ENCODE assay signal across 14 cellular contexts in the genomic region with DNA sequence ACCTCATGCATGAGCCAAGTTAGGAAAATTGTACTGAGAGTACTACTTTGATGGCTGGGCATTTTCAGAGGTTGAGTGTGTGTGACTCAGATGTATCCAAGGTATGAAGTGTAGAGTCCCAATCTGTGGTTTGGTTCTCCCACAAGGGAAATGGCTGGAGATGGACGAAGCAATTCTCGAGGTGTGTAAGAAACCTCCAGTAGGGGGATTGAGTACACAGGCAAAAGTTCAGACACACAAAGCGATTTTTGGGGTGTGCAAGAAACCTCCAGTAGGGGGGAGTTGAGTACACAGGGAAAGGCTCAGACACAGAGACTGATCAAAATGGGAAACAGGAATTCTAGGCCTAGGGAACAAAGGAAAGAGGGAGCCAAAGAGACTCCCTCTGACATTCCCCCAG.
A peak's percentile ranks its signal among the peaks of the same experiment; 100 is the strongest.
DNase-seq lines count a peak whose midpoint lies in the region; ATAC-seq and TF ChIP-seq lines count a peak whose summit lies in the region.
"Had no signal": no experiment of that assay in that cellular context is flagged by ENCODE, and none has a peak within 500 bp of the region (broad histone marks: within the 10 kb centered on the region; RNA-seq: fewer than 3 reads in every experiment).

No MANE protein-coding gene starts in this region.

- H3K9me3 ChIP-seq in H9 (ENCODE audit: control insufficient read depth, low read depth, low read length) = no peaks in the 10 kb centered on the region
- peaks cover 36% of the 10 kb centered on the region for H3K9me3 ChIP-seq in endodermal cell (ENCODE audit: control insufficient read depth, low read length)
- H3K9me3 ChIP-seq: BE2C had no signal

- ATAC-seq in HG02642 (IDR thresholded peaks at IDR 0.05; ENCODE audit: poor library complexity, unreplicated experiment) = no peak

- H3K27ac ChIP-seq in H9 (ENCODE audit: insufficient read length, low read depth, low read length) (no peak overlapping the region), endodermal cell (ENCODE audit: low read depth, low read length) (no peak overlapping the region)
- H3K27ac ChIP-seq: C4-2B had no signal

- H2BK15ac ChIP-seq in H9 (ENCODE audit: low read depth, low read length) = no peak overlapping the region

- no peak overlapping the region for H3K4me3 ChIP-seq in endodermal cell (ENCODE audit: low read length)

- no peak overlapping the region for H3K14ac ChIP-seq in H9 (ENCODE audit: insufficient read depth, low read length)

- peaks cover 16 to 17% of the 10 kb centered on the region in 2 experiments for H3K9me3 Mint-ChIP-seq in H9
- H3K9me3 Mint-ChIP-seq in endodermal cell = peaks cover 42% of the 10 kb centered on the region
- peaks cover 8% of the 10 kb centered on the region for H3K9me3 Mint-ChIP-seq in activated naive CD8-positive, alpha-beta T cell treated with anti-CD3 and anti-CD28 coated beads for 36 hours

- H3K4ac ChIP-seq in H9 (ENCODE audit: low read depth, low read length) = no peak overlapping the region

- H4K91ac ChIP-seq in H9 (ENCODE audit: insufficient read length, low read depth, low read length) = no peak overlapping the region

- H3T11ph ChIP-seq in H9 (ENCODE audit: low read length) = no peak overlapping the region

- no peaks in the 10 kb centered on the region for H3K27me3 ChIP-seq in H9 (ENCODE audit: insufficient read depth, low read length)
- H3K27me3 ChIP-seq in endodermal cell (ENCODE audit: control insufficient read depth, insufficient read depth, low read length, poor library complexity, severe bottlenecking) = peaks cover 11% of the 10 kb centered on the region
- H3K27me3 ChIP-seq: BE2C had no signal

- H2BK120ac ChIP-seq in H9 (ENCODE audit: low read depth, low read length, poor library complexity, severe bottlenecking) = no peak overlapping the region

- no peaks in the 10 kb centered on the region for H3K36me3 ChIP-seq in endodermal cell (ENCODE audit: control insufficient read depth, insufficient read depth, low read length)
- H3K36me3 ChIP-seq: BE2C had no signal

- no peaks in the 10 kb centered on the region for H4K20me1 ChIP-seq in H9 (ENCODE audit: control insufficient read depth, insufficient read depth, insufficient read length)

- H3K9ac ChIP-seq in H9 (ENCODE audit: extremely low read depth, insufficient read length, low read length) (no peak overlapping the region), endodermal cell (ENCODE audit: extremely low read depth, low read length, poor library complexity, severe bottlenecking) (no peak overlapping the region)

- H3K56ac ChIP-seq in H9 (ENCODE audit: insufficient read length, low read depth, low read length) = no peak overlapping the region

- no peak overlapping the region for H2AK5ac ChIP-seq in H9 (ENCODE audit: insufficient read length, low read length)

- no peak overlapping the region for H3K4me2 ChIP-seq in H9 (ENCODE audit: insufficient read depth, insufficient read length, low read length)

- H2AFZ ChIP-seq in H9 (ENCODE audit: low read length) = no peak overlapping the region

- H3K18ac ChIP-seq in H9 (ENCODE audit: insufficient read length, low read depth, low read length) = no peak overlapping the region

- H3K23ac ChIP-seq in H9 (ENCODE audit: insufficient read length, low read depth, low read length) = no peak overlapping the region

- H3K79me1 ChIP-seq in H9 (ENCODE audit: insufficient read depth, low read depth, low read length, poor library complexity, severe bottlenecking) = no peaks in the 10 kb centered on the region

- no peak overlapping the region for H2BK20ac ChIP-seq in H9 (ENCODE audit: low read depth, low read length, poor library complexity, severe bottlenecking)

- H3K36me3 Mint-ChIP-seq in H9 (ENCODE audit: insufficient read depth in 1 of 3, low read depth in 3 of 3) (peaks cover 0 to 15% (median 10%) of the 10 kb centered on the region in 3 experiments; a peak in 5 of 7 replicates), endodermal cell (ENCODE audit: low read depth) (no peaks in the 10 kb centered on the region)
- no peaks in the 10 kb centered on the region for H3K36me3 Mint-ChIP-seq in activated naive CD8-positive, alpha-beta T cell treated with anti-CD3 and anti-CD28 coated beads for 36 hours
- H3K36me3 Mint-ChIP-seq: CD4-positive, alpha-beta memory T cell had no signal

- POLR2A ChIA-PET in HEK293T (lab: Yijun Ruan, JAX) = no interaction called here

- H3K4me1 ChIP-seq in H9 (ENCODE audit: insufficient read depth, low read length) = no peaks in the 10 kb centered on the region
- no peaks in the 10 kb centered on the region for H3K4me1 ChIP-seq in endodermal cell (ENCODE audit: control insufficient read depth, insufficient read depth, low read length)
- H3K4me1 ChIP-seq: BE2C had no signal

- H3K4me3 Mint-ChIP-seq in H9 = no peak overlapping the region
- H3K4me3 Mint-ChIP-seq in endodermal cell = no peak overlapping the region
- H3K4me3 Mint-ChIP-seq in activated naive CD8-positive, alpha-beta T cell treated with anti-CD3 and anti-CD28 coated beads for 36 hours = no peak overlapping the region
- H3K4me3 Mint-ChIP-seq: CD4-positive, alpha-beta memory T cell had no signal

- DNase-seq in H9 (peak; percentile 26), RPMI8226 (peak; percentile 7), endodermal cell (no peak), NCI-H69 (lab: John Stamatoyannopoulos, UW) (no peak), HEK293T (ENCODE audit: extremely low spot score) (no peak)
- no peak for DNase-seq in activated naive CD8-positive, alpha-beta T cell treated with anti-CD3 and anti-CD28 coated beads for 36 hours
- DNase-seq: BE2C; CD4-positive, alpha-beta memory T cell; COR-L47; DMS153; DMS79 treated with DMSO at 0.1 percent for 48 hours; GDM1 had no signal

- H3K4me1 Mint-ChIP-seq in H9 (no peaks in the 10 kb centered on the region), endodermal cell (peaks cover 6% of the 10 kb centered on the region)
- no peaks in the 10 kb centered on the region for H3K4me1 Mint-ChIP-seq in activated naive CD8-positive, alpha-beta T cell treated with anti-CD3 and anti-CD28 coated beads for 36 hours
- H3K4me1 Mint-ChIP-seq: CD4-positive, alpha-beta memory T cell had no signal

- no peak overlapping the region for H2BK12ac ChIP-seq in H9 (ENCODE audit: insufficient read length, low read depth, low read length)

- no peak overlapping the region for H4K8ac ChIP-seq in H9 (replicated peaks; ENCODE audit: insufficient read length, low read depth, low read length)

- no CpG with 5 or more reads among the region's 3 CpGs for WGBS in H9 (ENCODE audit: extremely low coverage, insufficient read length, low lambda C conversion rate)
- 89 to 93% methylated on average over 3 of the region's 3 CpGs for WGBS in endodermal cell (ENCODE audit: insufficient coverage in 1 of 2, insufficient read length in 1 of 2), 2 experiments

- no peaks in the 10 kb centered on the region for H3K79me2 ChIP-seq in H9 (ENCODE audit: insufficient read depth, low read length)

- CTCF ChIA-PET in HEK293T (lab: Yijun Ruan, JAX) = no interaction called here

- H3K27me3 Mint-ChIP-seq in H9 (ENCODE audit: low read depth) (no peaks in the 10 kb centered on the region; the same call in 1 of the 2 replicates), endodermal cell (ENCODE audit: insufficient read depth) (peaks cover 8% of the 10 kb centered on the region)
- H3K27me3 Mint-ChIP-seq in activated naive CD8-positive, alpha-beta T cell treated with anti-CD3 and anti-CD28 coated beads for 36 hours = no peaks in the 10 kb centered on the region
- H3K27me3 Mint-ChIP-seq: CD4-positive, alpha-beta memory T cell had no signal

- no peak overlapping the region for H4K5ac ChIP-seq in H9 (ENCODE audit: insufficient read length, low read depth, low read length)

- H2BK5ac ChIP-seq in H9 (ENCODE audit: insufficient read length, low read length) = no peak overlapping the region

- H3K27ac Mint-ChIP-seq in H9 (no peak overlapping the region; a peak in 1 of 7 replicates), endodermal cell (no peak overlapping the region)
- H3K27ac Mint-ChIP-seq in activated naive CD8-positive, alpha-beta T cell treated with anti-CD3 and anti-CD28 coated beads for 36 hours = no peak overlapping the region
- H3K27ac Mint-ChIP-seq: CD4-positive, alpha-beta memory T cell had no signal

- TF ChIP-seq CTCF in H9 (conservative IDR thresholded peaks at IDR 0.05) (peak; percentile 29; the same call in 2 of the 3 replicates), endodermal cell (conservative IDR thresholded peaks at IDR 0.05) (peak; percentile 30)

- H3K23me2 ChIP-seq in H9 (ENCODE audit: insufficient read length, low read depth, low read length, poor library complexity, severe bottlenecking) = no peaks in the 10 kb centered on the region

TF ChIP-seq in HEK293T, 16 proteins besides CTCF, POLR2A, EP300 and RAD21:
- TF ChIP-seq NFRKB (IDR thresholded peaks at IDR 0.05) = no peak
- no peak for TF ChIP-seq FOXK2 (IDR thresholded peaks at IDR 0.05)
- no peak for TF ChIP-seq ZNF384 (IDR thresholded peaks at IDR 0.05)
- no peak for TF ChIP-seq SP1 (IDR thresholded peaks at IDR 0.05)

Comparison
In these comparisons a context has a peak if more than half of its experiments do, and no peak if none do; other contexts are left out.
1. DNase-seq: peak in H9 (single experiment) and RPMI8226 (single experiment); none in endodermal cell (single experiment), activated naive CD8-positive, alpha-beta T cell treated with anti-CD3 and anti-CD28 coated beads for 36 hours (single experiment), NCI-H69 (single experiment) and HEK293T (single experiment).